23 cellular contexts compared by ENCODE assay signal in genomic region chr1:239833709-239834108, GRCh38.
DNase-seq lines count a peak whose midpoint lies in the region.
"Had no signal": no experiment of that assay in that cellular context is flagged by ENCODE, and none has a peak within 500 bp of the region (broad histone marks: within the 10 kb centered on the region; RNA-seq: fewer than 3 reads in every experiment).

No MANE protein-coding gene starts in this region.

- no peak overlapping the region for H3K4me3 ChIP-seq in mesodermal cell (ENCODE audit: extremely low read depth, insufficient read depth, low read length, poor library complexity, severe bottlenecking)
- H3K4me3 ChIP-seq: dorsolateral prefrontal cortex, MG63, skin epidermis had no signal

- H3K9me3 Mint-ChIP-seq in activated T-helper 2 cell treated with anti-CD3 and anti-CD28 coated beads, Interferon-gamma antibody, Interleukin-2, Interleukin-4, amounts not matched to agents 10 μg/mL and 5 μg/mL and 100 μg/mL, durations not matched to agents 14 hours and 24 hours and 36 hours, result no peaks in the 10 kb centered on the region
- H3K9me3 Mint-ChIP-seq: activated CD4-positive, alpha-beta memory T cell treated with anti-CD3 and anti-CD28 coated beads for 36 hours; activated naive CD8-positive, alpha-beta T cell treated with anti-CD3 and anti-CD28 coated beads, Interleukin-2, amount 50 U/mL, for 24 hours; central memory CD8-positive, alpha-beta T cell; type B pancreatic cell had no signal

- DNase-seq in COR-L47 (lab: John Stamatoyannopoulos, UW) (peak; percentile 53), NCI-H146 (lab: John Stamatoyannopoulos, UW) (peak; percentile 26), SK-MEL-5 (ENCODE audit: low read depth, low spot score) (peak; percentile 10), NCI-H2196 treated with DMSO at 0.1 percent for 48 hours (lab: John Stamatoyannopoulos, UW; ENCODE audit: unreplicated experiment) (no peak), NCI-H524 treated with DMSO at 0.1 percent for 48 hours (lab: John Stamatoyannopoulos, UW) (no peak)
- no peak for DNase-seq in activated CD4-positive, CD25-positive, alpha-beta regulatory T cell treated with anti-CD3 and anti-CD28 coated beads, Interleukin-2, amount 50 U/mL, for 72 hours
- DNase-seq in activated T-helper 2 cell treated with anti-CD3 and anti-CD28 coated beads, Interferon-gamma antibody, Interleukin-2, Interleukin-4, amounts not matched to agents 10 μg/mL and 5 μg/mL and 100 μg/mL, durations not matched to agents 14 hours and 24 hours and 36 hours (ENCODE audit: low spot score), result no peak
- DNase-seq: activated CD4-positive, alpha-beta memory T cell treated with anti-CD3 and anti-CD28 coated beads for 36 hours; activated CD8-positive, alpha-beta memory T cell treated with anti-CD3 and anti-CD28 coated beads, Interleukin-2, amount 50 U/mL, for 48 hours; activated effector memory CD4-positive, alpha-beta T cell treated with anti-CD3 and anti-CD28 coated beads, Interleukin-2, amount 50 U/mL, for 16 hours; activated naive CD8-positive, alpha-beta T cell treated with anti-CD3 and anti-CD28 coated beads, Interleukin-2, amount 50 U/mL, for 24 hours; BE2C; Caco-2; dorsolateral prefrontal cortex; kidney glomerular epithelial cell; MG63; NCI-H82; stimulated activated CD4-positive, alpha-beta T cell treated with anti-CD3 and anti-CD28 coated beads, Interleukin-1b, Interleukin-23, amount 100 ng/mL, for 48 hours; T-helper 9 cell had no signal

- 88 to 100% methylated on average over 1 of the region's 2 CpGs for WGBS in mesodermal cell (ENCODE audit: insufficient coverage in 2 of 2), 2 experiments

- H3K4me3 Mint-ChIP-seq in activated T-helper 2 cell treated with anti-CD3 and anti-CD28 coated beads, Interferon-gamma antibody, Interleukin-2, Interleukin-4, amounts not matched to agents 10 μg/mL and 5 μg/mL and 100 μg/mL, durations not matched to agents 14 hours and 24 hours and 36 hours (ENCODE audit: low read depth), result no peak overlapping the region
- H3K4me3 Mint-ChIP-seq: activated CD4-positive, alpha-beta memory T cell treated with anti-CD3 and anti-CD28 coated beads for 36 hours; activated naive CD8-positive, alpha-beta T cell treated with anti-CD3 and anti-CD28 coated beads, Interleukin-2, amount 50 U/mL, for 24 hours; central memory CD8-positive, alpha-beta T cell; type B pancreatic cell had no signal

- intact Hi-C loops in activated T-helper 2 cell treated with anti-CD3 and anti-CD28 coated beads, Interferon-gamma antibody, Interleukin-2, Interleukin-4, amounts not matched to agents 10 μg/mL and 5 μg/mL and 100 μg/mL, durations not matched to agents 14 hours and 24 hours and 36 hours (cut with micrococcal nuclease), result no loop called here

- no peaks in the 10 kb centered on the region for H3K27me3 Mint-ChIP-seq in activated T-helper 2 cell treated with anti-CD3 and anti-CD28 coated beads, Interferon-gamma antibody, Interleukin-2, Interleukin-4, amounts not matched to agents 10 μg/mL and 5 μg/mL and 100 μg/mL, durations not matched to agents 14 hours and 24 hours and 36 hours (ENCODE audit: low read depth)
- H3K27me3 Mint-ChIP-seq: activated CD4-positive, alpha-beta memory T cell treated with anti-CD3 and anti-CD28 coated beads for 36 hours; activated naive CD8-positive, alpha-beta T cell treated with anti-CD3 and anti-CD28 coated beads, Interleukin-2, amount 50 U/mL, for 24 hours; central memory CD8-positive, alpha-beta T cell had no signal

- no peaks in the 10 kb centered on the region for H3K4me1 ChIP-seq in mesodermal cell (ENCODE audit: control insufficient read depth, insufficient read depth, low read length, poor library complexity, severe bottlenecking)
- H3K4me1 ChIP-seq: Caco-2 had no signal

- no peaks in the 10 kb centered on the region for H3K9me3 ChIP-seq in mesodermal cell (ENCODE audit: control insufficient read depth, low read length)
- H3K9me3 ChIP-seq: BE2C, Caco-2, MG63 had no signal

- H3K27ac Mint-ChIP-seq in activated T-helper 2 cell treated with anti-CD3 and anti-CD28 coated beads, Interferon-gamma antibody, Interleukin-2, Interleukin-4, amounts not matched to agents 10 μg/mL and 5 μg/mL and 100 μg/mL, durations not matched to agents 14 hours and 24 hours and 36 hours, result no peak overlapping the region
- H3K27ac Mint-ChIP-seq: activated CD4-positive, alpha-beta memory T cell treated with anti-CD3 and anti-CD28 coated beads for 36 hours; activated naive CD8-positive, alpha-beta T cell treated with anti-CD3 and anti-CD28 coated beads, Interleukin-2, amount 50 U/mL, for 24 hours; type B pancreatic cell had no signal

- no peaks in the 10 kb centered on the region for H3K36me3 Mint-ChIP-seq in activated T-helper 2 cell treated with anti-CD3 and anti-CD28 coated beads, Interferon-gamma antibody, Interleukin-2, Interleukin-4, amounts not matched to agents 10 μg/mL and 5 μg/mL and 100 μg/mL, durations not matched to agents 14 hours and 24 hours and 36 hours (ENCODE audit: low read depth)
- H3K36me3 Mint-ChIP-seq: activated CD4-positive, alpha-beta memory T cell treated with anti-CD3 and anti-CD28 coated beads for 36 hours; type B pancreatic cell had no signal

- H3K36me3 ChIP-seq in mesodermal cell (ENCODE audit: control insufficient read depth, insufficient read depth, low read length), result no peaks in the 10 kb centered on the region
- H3K36me3 ChIP-seq: BE2C, MG63 had no signal

- peak overlapping the region; percentile 16 for H3K27ac ChIP-seq in mesodermal cell (ENCODE audit: low read depth, low read length, severe bottlenecking)
- H3K27ac ChIP-seq: skin epidermis had no signal

- H3K4me1 Mint-ChIP-seq in activated T-helper 2 cell treated with anti-CD3 and anti-CD28 coated beads, Interferon-gamma antibody, Interleukin-2, Interleukin-4, amounts not matched to agents 10 μg/mL and 5 μg/mL and 100 μg/mL, durations not matched to agents 14 hours and 24 hours and 36 hours (ENCODE audit: low read depth), result no peaks in the 10 kb centered on the region
- H3K4me1 Mint-ChIP-seq: activated naive CD8-positive, alpha-beta T cell treated with anti-CD3 and anti-CD28 coated beads, Interleukin-2, amount 50 U/mL, for 24 hours; central memory CD8-positive, alpha-beta T cell had no signal

- in situ Hi-C loops in SK-MEL-5 (cut with HindIII; ENCODE audit: low pct_unique_long_range_greater_than_20kb, low sequenced_read_pairs), result no loop called here

Comparison
In these comparisons a context has a peak if more than half of its experiments do, and no peak if none do; other contexts are left out.
1. DNase-seq: peak in COR-L47 (single experiment), NCI-H146 (single experiment) and SK-MEL-5 (single experiment); none in NCI-H2196 treated with DMSO at 0.1 percent for 48 hours (single experiment), activated CD4-positive, CD25-positive, alpha-beta regulatory T cell treated with anti-CD3 and anti-CD28 coated beads, Interleukin-2, amount 50 U/mL, for 72 hours (single experiment), activated T-helper 2 cell treated with anti-CD3 and anti-CD28 coated beads, Interferon-gamma antibody, Interleukin-2, Interleukin-4, amounts not matched to agents 10 μg/mL and 5 μg/mL and 100 μg/mL, durations not matched to agents 14 hours and 24 hours and 36 hours (single experiment) and NCI-H524 treated with DMSO at 0.1 percent for 48 hours (single experiment).